2 cellular contexts compared by ENCODE assay signal in genomic region chr6:127078669-127079068, GRCh38.
TF ChIP-seq lines count a peak whose summit lies in the region.

No MANE protein-coding gene starts in this region.

TF ChIP-seq in A549, 52 proteins besides CTCF, POLR2A, EP300 and RAD21:
- peak; percentile 50 for TF ChIP-seq MAFK (IDR thresholded peaks at IDR 0.05; ENCODE audit: partially characterized antibody)
- no peak for TF ChIP-seq KDM5A (IDR thresholded peaks at IDR 0.05)
- TF ChIP-seq JUN (IDR thresholded peaks at IDR 0.05) = no peak

TF ChIP-seq in K562, 482 proteins besides CTCF, POLR2A, EP300 and RAD21:
- TF ChIP-seq CBX8 (IDR thresholded peaks at IDR 0.05; ENCODE audit: borderline replicate concordance, extremely low read depth, low read depth, low read length, poor library complexity, severe bottlenecking) = no peak
- TF ChIP-seq ZNF316 (IDR thresholded peaks at IDR 0.05) = peak; percentile 29; the same call in 1 of the 2 replicates
TF ChIP-seq in K562: peak in this region for 1.
